2 cellular contexts compared by ENCODE assay signal in the genomic region with DNA sequence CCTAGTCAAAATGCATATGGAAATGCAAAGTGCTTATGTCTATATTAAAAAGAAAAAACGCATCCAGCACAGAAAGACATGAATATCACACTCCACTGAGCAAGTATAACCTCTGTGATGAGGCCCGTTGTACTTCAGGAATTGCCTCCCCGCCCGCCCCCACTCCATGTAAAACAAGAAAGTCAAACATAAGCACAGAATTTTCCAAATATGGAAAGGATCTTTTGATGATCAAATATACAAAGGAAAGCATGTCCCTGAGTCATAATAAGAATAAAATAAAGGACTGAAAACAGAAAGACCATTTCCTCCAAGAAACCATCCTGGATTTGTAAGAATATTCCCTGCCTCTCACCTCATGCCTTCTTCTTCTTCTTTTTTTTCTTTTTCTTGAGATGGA.
TF ChIP-seq lines count a peak whose summit lies in the region.

No MANE protein-coding gene starts in this region.

TF ChIP-seq in A549, 52 proteins besides CTCF, POLR2A, EP300 and RAD21 (continued from another document):
- TF ChIP-seq HMGXB4 (CRISPR knock-in tag; IDR thresholded peaks at IDR 0.05; ENCODE audit: borderline replicate concordance) (no peak), ZSCAN20 (CRISPR knock-in tag; IDR thresholded peaks at IDR 0.05) (no peak), ZC3H11A (IDR thresholded peaks at IDR 0.05) (no peak), EHF (CRISPR knock-in tag; IDR thresholded peaks at IDR 0.05) (no peak), MAFK (IDR thresholded peaks at IDR 0.05; ENCODE audit: partially characterized antibody) (no peak), ZNF302 (CRISPR knock-in tag; IDR thresholded peaks at IDR 0.05) (no peak), TP53 (CRISPR knock-in tag; IDR thresholded peaks at IDR 0.05) (no peak), PHF8 (IDR thresholded peaks at IDR 0.05; ENCODE audit: borderline replicate concordance, low read depth) (no peak), KDM1A (IDR thresholded peaks at IDR 0.05; ENCODE audit: low read depth) (no peak), NR3C1 (IDR thresholded peaks at IDR 0.05) (no peak), FOSL2 (IDR thresholded peaks at IDR 0.05) (no peak), FOSL2 (CRISPR knock-in tag; IDR thresholded peaks at IDR 0.05) (no peak), BHLHE40 (IDR thresholded peaks at IDR 0.05; ENCODE audit: low read depth, low read length) (no peak), RARB (CRISPR knock-in tag; IDR thresholded peaks at IDR 0.05) (no peak)
- TF ChIP-seq, protein P1, sequence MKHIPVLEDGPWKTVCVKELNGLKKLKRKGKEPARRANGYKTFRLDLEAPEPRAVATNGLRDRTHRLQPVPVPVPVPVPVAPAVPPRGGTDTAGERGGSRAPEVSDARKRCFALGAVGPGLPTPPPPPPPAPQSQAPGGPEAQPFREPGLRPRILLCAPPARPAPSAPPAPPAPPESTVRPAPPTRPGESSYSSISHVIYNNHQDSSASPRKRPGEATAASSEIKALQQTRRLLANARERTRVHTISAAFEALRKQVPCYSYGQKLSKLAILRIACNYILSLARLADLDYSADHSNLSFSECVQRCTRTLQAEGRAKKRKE (CRISPR knock-in tag; IDR thresholded peaks at IDR 0.05; ENCODE audit: low read depth) = no peak
- TF ChIP-seq, protein P2, sequence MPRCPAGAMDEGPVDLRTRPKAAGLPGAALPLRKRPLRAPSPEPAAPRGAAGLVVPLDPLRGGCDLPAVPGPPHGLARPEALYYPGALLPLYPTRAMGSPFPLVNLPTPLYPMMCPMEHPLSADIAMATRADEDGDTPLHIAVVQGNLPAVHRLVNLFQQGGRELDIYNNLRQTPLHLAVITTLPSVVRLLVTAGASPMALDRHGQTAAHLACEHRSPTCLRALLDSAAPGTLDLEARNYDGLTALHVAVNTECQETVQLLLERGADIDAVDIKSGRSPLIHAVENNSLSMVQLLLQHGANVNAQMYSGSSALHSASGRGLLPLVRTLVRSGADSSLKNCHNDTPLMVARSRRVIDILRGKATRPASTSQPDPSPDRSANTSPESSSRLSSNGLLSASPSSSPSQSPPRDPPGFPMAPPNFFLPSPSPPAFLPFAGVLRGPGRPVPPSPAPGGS (IDR thresholded peaks at IDR 0.05) = no peak

TF ChIP-seq in SK-N-SH, 30 proteins besides CTCF, POLR2A, EP300 and RAD21 (continued from another document):
- no peak for TF ChIP-seq EZH2phosphoT487 (IDR thresholded peaks at IDR 0.05; ENCODE audit: borderline replicate concordance, low read depth)
- no peak for TF ChIP-seq MAX (IDR thresholded peaks at IDR 0.05; ENCODE audit: low read depth)
- no peak for TF ChIP-seq GATA2 (CRISPR knock-in tag; IDR thresholded peaks at IDR 0.05)
- TF ChIP-seq USF1 (IDR thresholded peaks at IDR 0.05; ENCODE audit: borderline replicate concordance, low read depth) = no peak
- no peak for TF ChIP-seq YY1 (IDR thresholded peaks at IDR 0.05; ENCODE audit: low read depth)
- no peak for TF ChIP-seq TEAD4 (IDR thresholded peaks at IDR 0.05; ENCODE audit: borderline replicate concordance, insufficient read depth)
- no peak for TF ChIP-seq PBX3 (IDR thresholded peaks at IDR 0.05)
- TF ChIP-seq ZBTB33 (IDR thresholded peaks at IDR 0.05; ENCODE audit: borderline replicate concordance, low read depth) = no peak
- TF ChIP-seq CHD2 (IDR thresholded peaks at IDR 0.05; ENCODE audit: low read length, partially characterized antibody) = no peak
